ENCODE assay signal across 2 cellular contexts in the genomic region with DNA sequence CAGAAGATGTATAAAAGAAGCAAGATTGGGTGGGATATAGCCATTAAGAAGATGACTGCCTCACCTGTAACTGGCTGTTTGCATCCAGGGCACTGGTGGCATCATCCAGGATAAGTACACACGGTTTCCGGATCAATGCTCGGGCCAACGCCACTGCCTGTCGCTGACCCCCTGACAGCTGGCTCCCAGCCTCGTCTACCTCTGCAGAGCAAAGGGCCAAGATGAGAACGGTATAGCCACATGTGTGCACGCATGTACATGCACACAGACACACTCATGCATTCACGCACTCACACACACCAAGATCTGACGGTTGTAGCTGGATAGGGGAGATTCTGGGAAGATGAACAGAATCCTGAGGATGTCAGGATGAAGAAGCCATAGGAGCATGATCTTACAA.
TF ChIP-seq lines count a peak whose summit lies in the region.

No MANE protein-coding gene starts in this region.

TF ChIP-seq in GM12878, 131 proteins besides CTCF, POLR2A, EP300 and RAD21:
- TF ChIP-seq SMARCA5 (IDR thresholded peaks at IDR 0.05) (no peak), ASH2L (IDR thresholded peaks at IDR 0.05; ENCODE audit: borderline replicate concordance, low read depth) (no peak), SRF (IDR thresholded peaks at IDR 0.05; ENCODE audit: low read depth in 2 of 2, low read length in 2 of 2) (no peak), ZNF24 (IDR thresholded peaks at IDR 0.05) (no peak), HDAC6 (IDR thresholded peaks at IDR 0.05; ENCODE audit: unreplicated experiment) (no peak), PAX5 (IDR thresholded peaks at IDR 0.05; ENCODE audit: borderline replicate concordance, low read depth, low read length) (no peak)

TF ChIP-seq in WTC11, 78 proteins besides CTCF, POLR2A, EP300 and RAD21:
- TF ChIP-seq, protein P1, sequence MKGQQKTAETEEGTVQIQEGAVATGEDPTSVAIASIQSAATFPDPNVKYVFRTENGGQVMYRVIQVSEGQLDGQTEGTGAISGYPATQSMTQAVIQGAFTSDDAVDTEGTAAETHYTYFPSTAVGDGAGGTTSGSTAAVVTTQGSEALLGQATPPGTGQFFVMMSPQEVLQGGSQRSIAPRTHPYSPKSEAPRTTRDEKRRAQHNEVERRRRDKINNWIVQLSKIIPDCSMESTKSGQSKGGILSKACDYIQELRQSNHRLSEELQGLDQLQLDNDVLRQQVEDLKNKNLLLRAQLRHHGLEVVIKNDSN (CRISPR knock-in tag; IDR thresholded peaks at IDR 0.05), result no peak
TF ChIP-seq in WTC11: peak in this region for 0.
